In the genomic region with DNA sequence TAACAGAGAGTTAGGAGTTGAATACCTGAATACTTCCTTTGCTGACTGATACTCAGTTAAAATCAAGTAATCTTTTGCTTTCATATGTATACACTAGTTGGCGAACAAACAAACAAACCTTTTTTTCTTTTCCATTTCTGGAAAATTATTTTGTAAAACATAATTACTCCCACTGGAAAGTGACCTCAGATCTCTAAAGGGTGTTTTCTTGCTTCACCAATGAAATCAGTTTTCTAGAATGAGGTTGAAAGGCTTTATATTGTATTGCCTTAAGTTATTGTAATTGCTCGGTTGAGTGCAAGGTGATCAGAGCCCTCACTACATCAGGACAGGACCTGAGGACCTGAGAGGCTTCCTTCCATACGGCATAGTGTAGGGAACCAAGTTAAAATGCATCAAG, we compare ENCODE assay signal across 12 cellular contexts. TPM values are rescaled to one million over a fixed set of nuclear protein-coding genes. Genes with fewer than 3 reads are reported as not detected.
"Had no signal": no experiment of that assay in that cellular context is flagged by ENCODE, and none has a peak within 500 bp of the region (broad histone marks: within the 10 kb centered on the region; RNA-seq: fewer than 3 reads in every experiment).

A gene with protein sequence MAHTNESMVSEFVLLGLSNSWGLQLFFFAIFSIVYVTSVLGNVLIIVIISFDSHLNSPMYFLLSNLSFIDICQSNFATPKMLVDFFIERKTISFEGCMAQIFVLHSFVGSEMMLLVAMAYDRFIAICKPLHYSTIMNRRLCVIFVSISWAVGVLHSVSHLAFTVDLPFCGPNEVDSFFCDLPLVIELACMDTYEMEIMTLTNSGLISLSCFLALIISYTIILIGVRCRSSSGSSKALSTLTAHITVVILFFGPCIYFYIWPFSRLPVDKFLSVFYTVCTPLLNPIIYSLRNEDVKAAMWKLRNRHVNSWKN (plus strand): TSS at position 301 of the 400 bp plus-strand sequence. CDS start 4,750 bp downstream, outside the sequence.

- H3K4me2 ChIP-seq: GM23338 had no signal

- H3K4me3 ChIP-seq: GM23248, GM23338, HAP-1 had no signal

- H3K4me3 Mint-ChIP-seq: GM23338, H9, HFFc6 had no signal

- DNase-seq: GM23248, GOT3, H7, H9, HCEC 1CT, HFFc6 had no signal

- H3K9ac ChIP-seq: GM23248 had no signal

- H3K27ac ChIP-seq: GM23248 had no signal

- H2AFZ ChIP-seq: GM23248, GM23338 had no signal

- H3K4me1 Mint-ChIP-seq: GM23338, H9 had no signal

- FAIRE-seq: H1, H54 had no signal

- H3K4me1 ChIP-seq: HAP-1 had no signal

- H3K36me3 ChIP-seq: HAP-1 had no signal

- H3K27ac Mint-ChIP-seq: GM23338, H9, HFFc6 had no signal

- ATAC-seq: GM23338, HCT116 had no signal

RNA-seq across cellular contexts. Expression of the gene that starts here (rescaled TPM):
- total RNA-seq: GM23248, GM23338, H1, H4, H7, H9, HFFc6 had no signal
- polyA plus RNA-seq: GM23248, GM23338, H1 had no signal
